Comparison of ENCODE assay signal across 8 cellular contexts in the genomic region with DNA sequence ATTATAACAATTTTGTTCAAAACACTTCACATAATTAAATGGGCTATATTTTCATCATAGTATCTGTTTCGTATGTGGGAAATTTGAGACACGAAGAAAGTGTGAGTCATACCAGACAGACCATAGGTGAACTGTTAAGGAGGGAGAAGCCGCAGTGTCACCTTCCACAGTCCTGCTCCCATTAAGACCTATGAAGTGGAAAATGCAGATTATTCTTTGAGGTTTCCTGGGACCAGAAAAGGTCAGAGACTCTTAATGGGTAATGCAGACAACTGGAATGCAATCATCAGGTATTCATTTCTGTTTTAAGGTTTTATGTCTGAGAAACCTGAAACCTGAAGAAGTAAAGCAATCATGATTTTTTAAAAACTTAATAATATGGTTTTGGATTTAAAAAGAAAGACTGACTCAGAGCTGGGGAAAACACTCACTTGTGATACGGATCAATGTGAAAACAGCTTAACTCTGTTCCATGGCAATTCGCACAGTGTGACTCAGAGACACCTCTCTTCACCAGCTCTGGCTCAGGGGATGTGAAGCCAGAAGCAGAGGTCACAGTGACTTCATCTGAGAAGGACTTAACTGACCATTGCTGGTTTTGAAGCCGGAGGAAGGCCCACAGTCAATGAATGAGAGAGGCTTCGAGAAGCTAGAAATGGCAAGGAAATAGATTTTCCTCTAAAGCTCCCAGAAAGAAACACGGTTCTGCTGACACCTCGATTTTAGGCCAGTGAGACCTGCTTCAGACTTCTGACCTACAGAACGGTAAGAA. TPM values are rescaled to one million over a fixed set of nuclear protein-coding genes. Genes with fewer than 3 reads are reported as not detected.
DNase-seq lines count a peak whose midpoint lies in the region; ATAC-seq and TF ChIP-seq lines count a peak whose summit lies in the region.

No MANE protein-coding gene starts in this region.

- no peaks in the 10 kb centered on the region for H3K9me3 Mint-ChIP-seq in central memory CD8-positive, alpha-beta T cell
- H3K9me3 Mint-ChIP-seq in endodermal cell: peaks cover 28% of the 10 kb centered on the region

- H3K36me3 ChIP-seq in esophagus muscularis mucosa: no peaks in the 10 kb centered on the region
- H3K36me3 ChIP-seq in endodermal cell (ENCODE audit: control insufficient read depth, insufficient read depth, low read length): no peaks in the 10 kb centered on the region

- 85% methylated on average over 10 of the region's 10 CpGs for WGBS in esophagus muscularis mucosa
- 95 to 96% methylated on average over 9 to 10 of the region's 10 CpGs for WGBS in endodermal cell (ENCODE audit: insufficient coverage in 1 of 2, insufficient read length in 1 of 2), 2 experiments

- H3K27me3 ChIP-seq in esophagus muscularis mucosa: no peaks in the 10 kb centered on the region
- no peaks in the 10 kb centered on the region for H3K27me3 ChIP-seq in endodermal cell (ENCODE audit: control insufficient read depth, insufficient read depth, low read length, poor library complexity, severe bottlenecking)

- TF ChIP-seq POLR2A in esophagus muscularis mucosa (IDR thresholded peaks at IDR 0.05; ENCODE audit: low read depth): no peak

- H3K4me1 ChIP-seq in esophagus muscularis mucosa: no peaks in the 10 kb centered on the region
- peaks cover 9% of the 10 kb centered on the region for H3K4me1 ChIP-seq in endodermal cell (ENCODE audit: control insufficient read depth, insufficient read depth, low read length)

- no peak overlapping the region for H3K4me3 ChIP-seq in esophagus muscularis mucosa
- H3K4me3 ChIP-seq in endodermal cell (ENCODE audit: low read length): no peak overlapping the region

- TF ChIP-seq EP300 in esophagus muscularis mucosa (IDR thresholded peaks at IDR 0.05): no peak

- ATAC-seq in GM19468 (IDR thresholded peaks at IDR 0.05; ENCODE audit: extremely low read depth, unreplicated experiment): peak; percentile 28
- ATAC-seq in HG03460 (IDR thresholded peaks at IDR 0.05; ENCODE audit: unreplicated experiment): peak; percentile 52
- peak; percentile 28 for ATAC-seq in central memory CD8-positive, alpha-beta T cell (replicated peaks; ENCODE audit: extremely low read depth, poor library complexity, severe bottlenecking)

- no peak for TF ChIP-seq CTCF in esophagus muscularis mucosa (IDR thresholded peaks at IDR 0.05)
- TF ChIP-seq CTCF in endodermal cell (conservative IDR thresholded peaks at IDR 0.05): no peak

- H3K27ac ChIP-seq in esophagus muscularis mucosa (replicated peaks in 1 of 4) (no peak overlapping the region), endodermal cell (ENCODE audit: low read depth, low read length) (no peak overlapping the region)

- in situ Hi-C loops in Caki2 (cut with HindIII; ENCODE audit: low pct_unique_long_range_greater_than_20kb, low sequenced_read_pairs): no loop called here

- H3K27ac Mint-ChIP-seq in central memory CD8-positive, alpha-beta T cell (ENCODE audit: low read depth): no peak overlapping the region
- H3K27ac Mint-ChIP-seq in endodermal cell: no peak overlapping the region

- peak; percentile 86 for DNase-seq in Caki2 (ENCODE audit: low read depth)
- no peak for DNase-seq in central memory CD8-positive, alpha-beta T cell (ENCODE audit: low spot score in 2 of 2)
- no peak for DNase-seq in medulla oblongata (ENCODE audit: extremely low spot score)
- no peak for DNase-seq in inferior parietal cortex (ENCODE audit: extremely low spot score)
- no peak for DNase-seq in esophagus muscularis mucosa (ENCODE audit: extremely low spot score)
- DNase-seq in endodermal cell: no peak

- intact Hi-C loops in esophagus muscularis mucosa (cut with DNase I): no loop called here

- H3K9ac ChIP-seq in endodermal cell (ENCODE audit: extremely low read depth, low read length, poor library complexity, severe bottlenecking): no peak overlapping the region

- H3K36me3 Mint-ChIP-seq in central memory CD8-positive, alpha-beta T cell (ENCODE audit: insufficient read depth): no peaks in the 10 kb centered on the region
- no peaks in the 10 kb centered on the region for H3K36me3 Mint-ChIP-seq in endodermal cell (ENCODE audit: low read depth)

- H3K9me3 ChIP-seq in esophagus muscularis mucosa (no peaks in the 10 kb centered on the region), endodermal cell (ENCODE audit: control insufficient read depth, low read length) (peaks cover 11% of the 10 kb centered on the region)

- no peaks in the 10 kb centered on the region for H3K4me1 Mint-ChIP-seq in central memory CD8-positive, alpha-beta T cell
- H3K4me1 Mint-ChIP-seq in endodermal cell: peaks cover 10% of the 10 kb centered on the region

- peaks cover 6% of the 10 kb centered on the region for H3K27me3 Mint-ChIP-seq in central memory CD8-positive, alpha-beta T cell
- H3K27me3 Mint-ChIP-seq in endodermal cell (ENCODE audit: insufficient read depth): peaks cover 4% of the 10 kb centered on the region

- H3K4me3 Mint-ChIP-seq in central memory CD8-positive, alpha-beta T cell: no peak overlapping the region
- H3K4me3 Mint-ChIP-seq in endodermal cell: no peak overlapping the region

RNA-seq across cellular contexts. Expression of gene GCNT1, which starts 17.2 kb away (rescaled TPM):
- 1.2 and 11.1 TPM in 2 replicates for total RNA-seq in Caki2 (2014; rRNA removed; shearing (Covaris generic); ENCODE audit: low replicate concordance)
- total RNA-seq in esophagus muscularis mucosa (1 to 10 TPM; 1.2 to 6.5 (median 3.3) TPM), endodermal cell (10 to 100 TPM; 70.6 to 76.1 TPM)
- polyA plus RNA-seq in endodermal cell (2013, experiment 1 of 2): 22.7 TPM
- polyA plus RNA-seq in endodermal cell (2013, experiment 2 of 2): 22.9 TPM

RNA-seq across cellular contexts. Expression of gene RFK, which starts 47.5 kb away (rescaled TPM):
- total RNA-seq in Caki2 (2014; rRNA removed; shearing (Covaris generic); ENCODE audit: low replicate concordance): 33.7 and 35.3 TPM in 2 replicates
- total RNA-seq in esophagus muscularis mucosa (10 to 100 TPM; 19.1 to 27.3 (median 19.6) TPM), endodermal cell (10 to 100 TPM; 16.5 to 17.4 TPM)
- polyA plus RNA-seq in endodermal cell (2013, experiment 1 of 2): 22.9 TPM
- polyA plus RNA-seq in endodermal cell (2013, experiment 2 of 2): 21.8 TPM
